ENCODE assay signal across 11 cellular contexts in genomic region chr2:196291873-196292800, GRCh38.
DNase-seq lines count a peak whose midpoint lies in the region; ATAC-seq and TF ChIP-seq lines count a peak whose summit lies in the region.
"Had no signal": no experiment of that assay in that cellular context is flagged by ENCODE, and none has a peak within 500 bp of the region (broad histone marks: within the 10 kb centered on the region; RNA-seq: fewer than 3 reads in every experiment).

No MANE protein-coding gene starts in this region.

- no peak overlapping the region for H3K18ac ChIP-seq in mesendoderm (ENCODE audit: low read length)

- H3K79me2 ChIP-seq in mesendoderm (ENCODE audit: control insufficient read depth, insufficient read depth, low read length), result no peaks in the 10 kb centered on the region

- intact Hi-C loops in activated B cell treated with CpG ODN at 0.5 μM for 24 hours (cut with micrococcal nuclease), result loop anchor here (5.0 to 10.0 kb wide), 3 partner anchors 345 to 1483 kb away; partner anchors contain the start of gene CCDC150

- no peaks in the 10 kb centered on the region for H3K4me1 ChIP-seq in mesendoderm (ENCODE audit: control insufficient read depth, low read depth, low read length)
- H3K4me1 ChIP-seq: testis had no signal

- H3K4ac ChIP-seq in mesendoderm (ENCODE audit: low read depth, low read length), result no peak overlapping the region

- no peaks in the 10 kb centered on the region for H3K27me3 ChIP-seq in mesendoderm (ENCODE audit: insufficient read depth, low read length, poor library complexity)
- H3K27me3 ChIP-seq: testis had no signal

- no peak overlapping the region for H3K23ac ChIP-seq in mesendoderm (ENCODE audit: low read length)

- TF ChIP-seq CTCF in activated B cell treated with CpG ODN at 0.5 μM for 24 hours (IDR thresholded peaks at IDR 0.05) (no peak), progenitor cell of endocrine pancreas (IDR thresholded peaks at IDR 0.05; ENCODE audit: unreplicated experiment) (no peak)

- no peak overlapping the region for H3K4me3 ChIP-seq in mesendoderm (ENCODE audit: low read length)
- H3K4me3 ChIP-seq: testis had no signal

- WGBS in mesendoderm (ENCODE audit: extremely low coverage, insufficient coverage, low lambda C conversion rate), result no CpG with 5 or more reads among the region's 16 CpGs

- H3K27ac Mint-ChIP-seq in activated B cell treated with CpG ODN at 0.5 μM for 24 hours, result peak overlapping the region; percentile 74
- no peak overlapping the region for H3K27ac Mint-ChIP-seq in progenitor cell of endocrine pancreas

- H3K27me3 Mint-ChIP-seq in activated B cell treated with CpG ODN at 0.5 μM for 24 hours, result no peaks in the 10 kb centered on the region
- no peaks in the 10 kb centered on the region for H3K27me3 Mint-ChIP-seq in progenitor cell of endocrine pancreas

- H3K27ac ChIP-seq in mesendoderm (ENCODE audit: low read depth, low read length), result no peak overlapping the region
- H3K27ac ChIP-seq: testis had no signal

- H3K36me3 ChIP-seq in mesendoderm (ENCODE audit: control insufficient read depth, insufficient read depth, low read length), result no peaks in the 10 kb centered on the region

- no peak overlapping the region for H3K56ac ChIP-seq in mesendoderm (ENCODE audit: low read length)

- H2BK5ac ChIP-seq in mesendoderm (ENCODE audit: low read length), result no peak overlapping the region

- no peaks in the 10 kb centered on the region for H3K36me3 Mint-ChIP-seq in activated B cell treated with CpG ODN at 0.5 μM for 24 hours (ENCODE audit: low read depth)
- H3K36me3 Mint-ChIP-seq in progenitor cell of endocrine pancreas (ENCODE audit: insufficient read depth), result peaks cover 2% of the 10 kb centered on the region

- peak overlapping the region; percentile 57 for H3K4me3 Mint-ChIP-seq in activated B cell treated with CpG ODN at 0.5 μM for 24 hours
- no peak overlapping the region for H3K4me3 Mint-ChIP-seq in progenitor cell of endocrine pancreas (ENCODE audit: low read depth)
- H3K4me3 Mint-ChIP-seq: neural crest cell had no signal

- H4K5ac ChIP-seq in mesendoderm (ENCODE audit: low read length), result no peak overlapping the region

- H2AK5ac ChIP-seq in mesendoderm (ENCODE audit: low read length), result no peak overlapping the region

- no peaks in the 10 kb centered on the region for H3K9me3 Mint-ChIP-seq in activated B cell treated with CpG ODN at 0.5 μM for 24 hours
- no peaks in the 10 kb centered on the region for H3K9me3 Mint-ChIP-seq in progenitor cell of endocrine pancreas (ENCODE audit: low read depth)
- H3K9me3 Mint-ChIP-seq: neural crest cell had no signal

- POLR2A ChIA-PET in activated B cell treated with CpG ODN at 0.5 μM for 24 hours (lab: Charles Lee), result interaction anchor here (0.5 to 1.9 kb wide), 6 partner anchors 16 to 635 kb away, joined by 3 to 7 read pairs (median 4); partner anchors contain the start of gene STK17B

- no peak overlapping the region for H2BK120ac ChIP-seq in mesendoderm (ENCODE audit: low read depth, low read length)

- H3K79me1 ChIP-seq in mesendoderm (ENCODE audit: low read length), result no peaks in the 10 kb centered on the region

- ATAC-seq in GM18511 (IDR thresholded peaks at IDR 0.05; ENCODE audit: unreplicated experiment), result peak; percentile 48
- ATAC-seq in HG03064 (IDR thresholded peaks at IDR 0.05; ENCODE audit: low read depth, unreplicated experiment), result peak; percentile 46
- peak; percentile 59 for ATAC-seq in activated B cell treated with CpG ODN at 0.5 μM for 24 hours (ENCODE audit: low read depth)
- ATAC-seq in GM21367 (IDR thresholded peaks at IDR 0.05; ENCODE audit: unreplicated experiment), result no peak

- H3K4me1 Mint-ChIP-seq in activated B cell treated with CpG ODN at 0.5 μM for 24 hours, result peaks cover 54% of the 10 kb centered on the region
- H3K4me1 Mint-ChIP-seq in progenitor cell of endocrine pancreas (ENCODE audit: low read depth), result peaks cover 5% of the 10 kb centered on the region
- H3K4me1 Mint-ChIP-seq: neural crest cell had no signal

- H4K8ac ChIP-seq in mesendoderm (ENCODE audit: low read depth, low read length), result no peak overlapping the region

- CTCF ChIA-PET in activated B cell treated with CpG ODN at 0.5 μM for 24 hours (lab: Charles Lee), result interaction anchor here (0.9 to 2.6 kb wide), 4 partner anchors 16 to 224 kb away, joined by 3 to 11 read pairs (median 8); partner anchors contain the start of gene DNAH7

- no peak for DNase-seq in activated B cell treated with CpG ODN at 0.5 μM for 24 hours
- DNase-seq in mesendoderm, result peak; percentile 53
- DNase-seq in stimulated activated CD4-positive, alpha-beta T cell treated with anti-CD3 and anti-CD28 coated beads, Interleukin-12 subunit alpha, Interleukin-12 subunit beta, amount 100 ng/mL, for 4 hours, result no peak
- no peak for DNase-seq in progenitor cell of endocrine pancreas (ENCODE audit: low spot score, unreplicated experiment)
- no peak for DNase-seq in NCI-H2171 treated with DMSO at 0.1 percent for 48 hours (lab: John Stamatoyannopoulos, UW)
- DNase-seq: SK-N-SH, testis had no signal

- no peak overlapping the region for H3K4me2 ChIP-seq in mesendoderm (ENCODE audit: low read length)
- H3K4me2 ChIP-seq: SK-N-SH had no signal

- no peak overlapping the region for H3K9ac ChIP-seq in mesendoderm (ENCODE audit: low read length)
- H3K9ac ChIP-seq: SK-N-SH had no signal

- no peak overlapping the region for H2BK15ac ChIP-seq in mesendoderm (replicated peaks; ENCODE audit: low read depth)
